8 cellular contexts compared by ENCODE assay signal in the genomic region with DNA sequence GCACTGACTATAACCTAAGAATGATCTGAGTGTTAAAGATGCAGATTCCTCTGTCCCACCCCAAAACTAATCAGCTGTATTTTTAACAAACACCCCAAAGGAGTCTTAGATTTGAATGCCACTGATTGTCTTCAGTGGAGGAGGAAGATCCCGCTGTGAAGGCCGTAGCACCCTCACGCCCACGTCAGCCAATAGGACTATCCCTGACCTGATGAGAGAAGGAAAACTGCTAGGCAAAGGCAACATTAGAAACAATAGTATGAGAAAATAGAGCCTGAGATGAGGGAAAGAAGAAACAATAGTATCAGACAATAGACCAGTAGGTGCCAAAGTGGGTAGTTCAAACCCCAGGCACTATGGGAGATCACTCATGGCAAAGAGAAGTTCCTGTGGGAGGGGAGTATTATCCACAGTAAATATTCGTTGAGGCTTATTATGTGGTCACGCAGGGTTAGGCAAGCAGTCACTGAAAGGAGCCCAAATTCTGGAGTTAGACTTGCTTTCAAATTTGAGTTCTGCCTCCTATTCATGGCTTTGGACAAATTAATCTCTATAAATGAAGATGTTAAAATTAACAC. TPM values are rescaled to one million over a fixed set of nuclear protein-coding genes. Genes with fewer than 3 reads are reported as not detected.
DNase-seq lines count a peak whose midpoint lies in the region; ATAC-seq and TF ChIP-seq lines count a peak whose summit lies in the region.

No MANE protein-coding gene starts in this region.

- peak overlapping the region; percentile 85 for H3K27ac ChIP-seq in CD8-positive, alpha-beta T cell (ENCODE audit: low read depth, low read length)
- peak overlapping the region; percentile 73 for H3K27ac ChIP-seq in neural progenitor cell

- no peaks in the 10 kb centered on the region for H3K9me3 Mint-ChIP-seq in CD8-positive, alpha-beta T cell
- H3K9me3 Mint-ChIP-seq in dendritic cell treated with granulocyte-macrophage colony-stimulating factor and Interleukin-4, amounts not matched to agents 40 ng/mL and 50 ng/mL, for 4 days = no peaks in the 10 kb centered on the region
- no peaks in the 10 kb centered on the region for H3K9me3 Mint-ChIP-seq in neural progenitor cell

- ATAC-seq in CD8-positive, alpha-beta T cell = no peak
- no peak for ATAC-seq in GM21723 (IDR thresholded peaks at IDR 0.05; ENCODE audit: unreplicated experiment)

- POLR2A ChIA-PET in CD8-positive, alpha-beta T cell (lab: Charles Lee) = interaction anchor here (6.2 to 18.5 kb wide), 4 partner anchors 16 to 176 kb away, joined by 57 to 495 read pairs (median 198); a partner anchor contains a TSS

- H3K36me3 Mint-ChIP-seq in CD8-positive, alpha-beta T cell = peaks cover 38% of the 10 kb centered on the region
- peaks cover 44% of the 10 kb centered on the region for H3K36me3 Mint-ChIP-seq in dendritic cell treated with granulocyte-macrophage colony-stimulating factor and Interleukin-4, amounts not matched to agents 40 ng/mL and 50 ng/mL, for 4 days (ENCODE audit: low read depth)
- H3K36me3 Mint-ChIP-seq in neural progenitor cell = peaks cover 27% of the 10 kb centered on the region

- H3K36me3 ChIP-seq in CD8-positive, alpha-beta T cell (ENCODE audit: insufficient read depth, low read length) = no peaks in the 10 kb centered on the region
- H3K36me3 ChIP-seq in neural progenitor cell = no peaks in the 10 kb centered on the region

- TF ChIP-seq POLR2A in NB4 (IDR thresholded peaks at IDR 0.05; ENCODE audit: extremely low read depth, insufficient read length) = no peak

- H3K4me3 Mint-ChIP-seq in CD8-positive, alpha-beta T cell = peak overlapping the region; percentile 98
- peak overlapping the region; percentile 95 for H3K4me3 Mint-ChIP-seq in dendritic cell treated with granulocyte-macrophage colony-stimulating factor and Interleukin-4, amounts not matched to agents 40 ng/mL and 50 ng/mL, for 4 days
- H3K4me3 Mint-ChIP-seq in neural progenitor cell = peak overlapping the region; percentile 99

- TF ChIP-seq CTCF in CD8-positive, alpha-beta T cell (IDR thresholded peaks at IDR 0.05) = no peak
- TF ChIP-seq CTCF in NB4 (IDR thresholded peaks at IDR 0.05; ENCODE audit: low read depth, low read length) (no peak), neural progenitor cell (IDR thresholded peaks at IDR 0.05) (no peak)

- H3K4me1 Mint-ChIP-seq in CD8-positive, alpha-beta T cell (ENCODE audit: low read depth) = peaks cover 67% of the 10 kb centered on the region
- peaks cover 62% of the 10 kb centered on the region for H3K4me1 Mint-ChIP-seq in dendritic cell treated with granulocyte-macrophage colony-stimulating factor and Interleukin-4, amounts not matched to agents 40 ng/mL and 50 ng/mL, for 4 days (ENCODE audit: low read depth)
- peaks cover 39% of the 10 kb centered on the region for H3K4me1 Mint-ChIP-seq in neural progenitor cell

- H3K27me3 Mint-ChIP-seq in CD8-positive, alpha-beta T cell (ENCODE audit: low read depth) = no peaks in the 10 kb centered on the region
- H3K27me3 Mint-ChIP-seq in dendritic cell treated with granulocyte-macrophage colony-stimulating factor and Interleukin-4, amounts not matched to agents 40 ng/mL and 50 ng/mL, for 4 days = no peaks in the 10 kb centered on the region
- peaks cover 12% of the 10 kb centered on the region for H3K27me3 Mint-ChIP-seq in neural progenitor cell (ENCODE audit: insufficient read depth, low read depth)

- CTCF ChIA-PET in CD8-positive, alpha-beta T cell (lab: Charles Lee) = interaction anchor here (1.2 to 12.5 kb wide), 3 partner anchors 35 to 100 kb away, joined by 3 to 196 read pairs (median 11); a partner anchor contains a TSS

- no peak overlapping the region for H2AFZ ChIP-seq in neural progenitor cell (replicated peaks)

- peak overlapping the region; percentile 95 for H3K4me3 ChIP-seq in CD8-positive, alpha-beta T cell (ENCODE audit: low read depth, low read length)
- H3K4me3 ChIP-seq in NB4 (ENCODE audit: low read depth, low read length) = peak overlapping the region; percentile 91
- peak overlapping the region; percentile 97 for H3K4me3 ChIP-seq in neural progenitor cell

- peak overlapping the region; percentile 100 for H3K27ac Mint-ChIP-seq in CD8-positive, alpha-beta T cell
- H3K27ac Mint-ChIP-seq in dendritic cell treated with granulocyte-macrophage colony-stimulating factor and Interleukin-4, amounts not matched to agents 40 ng/mL and 50 ng/mL, for 4 days = peak overlapping the region; percentile 99
- peak overlapping the region; percentile 7 for H3K27ac Mint-ChIP-seq in neural progenitor cell

- peaks cover 53% of the 10 kb centered on the region for H3K4me1 ChIP-seq in CD8-positive, alpha-beta T cell (ENCODE audit: insufficient read depth, low read length)
- H3K4me1 ChIP-seq in neural progenitor cell = peaks cover 24% of the 10 kb centered on the region

- no peaks in the 10 kb centered on the region for H3K9me3 ChIP-seq in CD8-positive, alpha-beta T cell (ENCODE audit: low read length)
- no peaks in the 10 kb centered on the region for H3K9me3 ChIP-seq in neural progenitor cell (ENCODE audit: low read depth)

- H3K9ac ChIP-seq in neural progenitor cell = no peak overlapping the region

- no peak for DNase-seq in CD8-positive, alpha-beta T cell
- peak; percentile 70 for DNase-seq in NB4 (ENCODE audit: low read depth)
- peak; percentile 39 for DNase-seq in neural progenitor cell (ENCODE audit: low spot score)
- DNase-seq in DMS 273 treated with DMSO at 0.1 percent for 48 hours (lab: John Stamatoyannopoulos, UW) = no peak
- no peak for DNase-seq in stimulated activated naive CD4-positive, alpha-beta T cell (lab: John Stamatoyannopoulos, UW)
- no peak for DNase-seq in middle frontal gyrus (ENCODE audit: extremely low spot score, low spot score)

- peaks cover 26% of the 10 kb centered on the region for H4K20me1 ChIP-seq in neural progenitor cell (ENCODE audit: low read depth)

- no peaks in the 10 kb centered on the region for H3K27me3 ChIP-seq in CD8-positive, alpha-beta T cell (ENCODE audit: insufficient read depth, low read length)
- H3K27me3 ChIP-seq in neural progenitor cell = no peaks in the 10 kb centered on the region

- peaks cover 36% of the 10 kb centered on the region for H3K79me2 ChIP-seq in neural progenitor cell (ENCODE audit: low read depth)

- H3K4me2 ChIP-seq in neural progenitor cell = peak overlapping the region; percentile 94

- peaks cover 66% of the 10 kb centered on the region for H3F3A ChIP-seq in neural progenitor cell (ENCODE audit: low read depth)

- intact Hi-C loops in CD8-positive, alpha-beta T cell (cut with DNase I, micrococcal nuclease) = loop anchor here in 1 of 2 experiments (10.0 kb wide), 1 partner anchor 445 kb away; a partner anchor contains a TSS
- intact Hi-C loops in dendritic cell treated with granulocyte-macrophage colony-stimulating factor and Interleukin-4, amounts not matched to agents 40 ng/mL and 50 ng/mL, for 4 days (cut with micrococcal nuclease) = loop anchor here (1.0 kb wide), 1 partner anchor 13 kb away; no protein-coding TSS in a partner anchor

RNA-seq across cellular contexts. Expression of a gene that starts 2.8 kb away (rescaled TPM):
- 100 to 1,000 TPM; 239 to 255 TPM for total RNA-seq in CD8-positive, alpha-beta T cell
- 62.0 and 82.0 TPM in 2 replicates for total RNA-seq in neural progenitor cell (ENCODE audit: low replicate concordance)

Comparison
In these comparisons a context has a peak if more than half of its experiments do, and no peak if none do; other contexts are left out.
1. DNase-seq: peak in NB4 (single experiment) and neural progenitor cell (single experiment); none in CD8-positive, alpha-beta T cell (0 of 7), DMS 273 treated with DMSO at 0.1 percent for 48 hours (single experiment), stimulated activated naive CD4-positive, alpha-beta T cell (0 of 6) and middle frontal gyrus (single experiment).
2. H3K27ac Mint-ChIP-seq: peak in every context shown above with its lines; median percentile 100 in CD8-positive, alpha-beta T cell; 99 in dendritic cell treated with granulocyte-macrophage colony-stimulating factor and Interleukin-4, amounts not matched to agents 40 ng/mL and 50 ng/mL, for 4 days; 7 in neural progenitor cell.
3. Peak in every context shown above with its lines, with median percentiles within 50 percentile points of each other: H3K4me3 ChIP-seq and H3K4me3 Mint-ChIP-seq.